ENCODE assay signal across 8 cellular contexts in genomic region chr21:42514883-42515228, GRCh38. TPM values are rescaled to one million over a fixed set of nuclear protein-coding genes. Genes with fewer than 3 reads are reported as not detected.
DNase-seq lines count a peak whose midpoint lies in the region; ATAC-seq and TF ChIP-seq lines count a peak whose summit lies in the region.

No MANE protein-coding gene starts in this region.

- no peak for TF ChIP-seq EP300 in gastroesophageal sphincter (IDR thresholded peaks at IDR 0.05)

- peak overlapping the region; percentile 76 for H3K4me2 ChIP-seq in GM23338
- H3K4me2 ChIP-seq in skeletal muscle satellite cell (ENCODE audit: low read length): peak overlapping the region; percentile 88

- H3K9me3 Mint-ChIP-seq in GM23338 (no peaks in the 10 kb centered on the region), T-cell (no peaks in the 10 kb centered on the region)

- peaks cover 11% of the 10 kb centered on the region; the same call in 1 of the 2 replicates for H3F3A ChIP-seq in GM23338 (replicated peaks; ENCODE audit: low read depth)

- 27 to 80% methylated on average over 1 to 4 of the region's 5 CpGs for WGBS in gastroesophageal sphincter (ENCODE audit: low coverage in 1 of 2), 2 donors

- H3K36me3 Mint-ChIP-seq in GM23338 (ENCODE audit: low read depth) (peaks cover 33% of the 10 kb centered on the region), T-cell (peaks cover 31% of the 10 kb centered on the region)

- no peak overlapping the region for H3K9ac ChIP-seq in skeletal muscle satellite cell (ENCODE audit: low read depth, low read length)

- H3K36me3 ChIP-seq in GM23338 (ENCODE audit: insufficient read depth) (no peaks in the 10 kb centered on the region), gastroesophageal sphincter (peaks cover 0 to 19% of the 10 kb centered on the region in 2 donors), skeletal muscle satellite cell (ENCODE audit: insufficient read depth, low read length) (no peaks in the 10 kb centered on the region)

- peak overlapping the region; percentile 93 for H3K27ac Mint-ChIP-seq in GM23338
- H3K27ac Mint-ChIP-seq in T-cell: peak overlapping the region; percentile 50 to 82

- peak overlapping the region; percentile 80 for H3K4me3 Mint-ChIP-seq in GM23338
- H3K4me3 Mint-ChIP-seq in T-cell: peak overlapping the region; percentile 85 to 91 (median 87)

- CTCF ChIA-PET in T-cell (lab: Charles Lee): no interaction called here

- peak overlapping the region; percentile 85 for H3K4me3 ChIP-seq in GM23338
- H3K4me3 ChIP-seq in gastroesophageal sphincter: peak overlapping the region; percentile 61 to 86
- H3K4me3 ChIP-seq in skeletal muscle satellite cell (ENCODE audit: low read length): no peak overlapping the region

- TF ChIP-seq CTCF in GM23338 (conservative IDR thresholded peaks at IDR 0.05; ENCODE audit: low read depth in 2 of 2) (no peak), gastroesophageal sphincter (IDR thresholded peaks at IDR 0.05) (no peak)

- H3K27me3 ChIP-seq in GM23338 (ENCODE audit: insufficient read depth) (peaks cover 12% of the 10 kb centered on the region; the same call in 1 of the 2 replicates), gastroesophageal sphincter (no peaks in the 10 kb centered on the region), skeletal muscle satellite cell (ENCODE audit: control insufficient read depth, insufficient read depth, low read length) (peaks cover 31% of the 10 kb centered on the region)

- no peak for TF ChIP-seq POLR2A in gastroesophageal sphincter (IDR thresholded peaks at IDR 0.05)

- H3K9me2 ChIP-seq in GM23338 (ENCODE audit: insufficient read depth): no peaks in the 10 kb centered on the region

- POLR2A ChIA-PET in T-cell (lab: Charles Lee): interaction anchor here (0.6 to 1.1 kb wide), 5 partner anchors 17 to 617 kb away, joined by 3 to 6 read pairs (median 3); partner anchors contain the start of gene UBASH3A (in 1 of the 2)

- H3K4me1 ChIP-seq in GM23338 (ENCODE audit: insufficient read depth) (peaks cover 29% of the 10 kb centered on the region), gastroesophageal sphincter (peaks cover 0 to 27% (median 3%) of the 10 kb centered on the region in 3 donors), skeletal muscle satellite cell (ENCODE audit: control insufficient read depth, insufficient read depth, low read length) (peaks cover 8% of the 10 kb centered on the region)

- no peaks in the 10 kb centered on the region for H4K20me1 ChIP-seq in GM23338 (replicated peaks; ENCODE audit: insufficient read depth)

- peaks cover 29% of the 10 kb centered on the region for H3K79me2 ChIP-seq in GM23338 (replicated peaks; ENCODE audit: insufficient read depth)

- H3K27ac ChIP-seq in GM23338 (ENCODE audit: low read depth) (peak overlapping the region; percentile 61), gastroesophageal sphincter (peak overlapping the region in 2 of 4 donors; percentile 74 to 79)

- DNase-seq in GM23338 (ENCODE audit: low spot score) (no peak), T-cell (no peak), NCI-H2107 (lab: John Stamatoyannopoulos, UW) (no peak), NCI-H1694 (lab: John Stamatoyannopoulos, UW) (no peak)

- no peak overlapping the region for H2AFZ ChIP-seq in GM23338

- H3K4me1 Mint-ChIP-seq in GM23338 (peaks cover 44% of the 10 kb centered on the region), T-cell (peaks cover 33 to 47% (median 47%) of the 10 kb centered on the region in 3 donors)

- H3K9me3 ChIP-seq in gastroesophageal sphincter (no peaks in the 10 kb centered on the region), skeletal muscle satellite cell (replicated peaks; ENCODE audit: low read length) (no peaks in the 10 kb centered on the region)

- peak; percentile 13 for ATAC-seq in GM23338
- ATAC-seq in T-cell (replicated peaks in 1 of 4): no peak
- no peak for ATAC-seq in gastroesophageal sphincter
- ATAC-seq in GM18502 (IDR thresholded peaks at IDR 0.05; ENCODE audit: poor library complexity, unreplicated experiment): no peak
- ATAC-seq in HG02852 (IDR thresholded peaks at IDR 0.05; ENCODE audit: unreplicated experiment): no peak

- peaks cover 10% of the 10 kb centered on the region for H3K27me3 Mint-ChIP-seq in GM23338 (ENCODE audit: insufficient read depth, low read depth, poor library complexity)
- no peaks in the 10 kb centered on the region for H3K27me3 Mint-ChIP-seq in T-cell

TF ChIP-seq in GM23338, 12 proteins besides CTCF, POLR2A, EP300 and RAD21:
- TF ChIP-seq ZNF114 (CRISPR knock-in tag; IDR thresholded peaks at IDR 0.05): no peak
- no peak for TF ChIP-seq JUNB (IDR thresholded peaks at IDR 0.05; ENCODE audit: unreplicated experiment)
- no peak for TF ChIP-seq ETS1 (IDR thresholded peaks at IDR 0.05)
- TF ChIP-seq STAT1 (IDR thresholded peaks at IDR 0.05; ENCODE audit: unreplicated experiment): no peak
- no peak for TF ChIP-seq POLR2AphosphoS5 (IDR thresholded peaks at IDR 0.05; ENCODE audit: low read depth)
- TF ChIP-seq EZH2phosphoT487 (IDR thresholded peaks at IDR 0.05; ENCODE audit: unreplicated experiment): no peak
- TF ChIP-seq, protein P1, sequence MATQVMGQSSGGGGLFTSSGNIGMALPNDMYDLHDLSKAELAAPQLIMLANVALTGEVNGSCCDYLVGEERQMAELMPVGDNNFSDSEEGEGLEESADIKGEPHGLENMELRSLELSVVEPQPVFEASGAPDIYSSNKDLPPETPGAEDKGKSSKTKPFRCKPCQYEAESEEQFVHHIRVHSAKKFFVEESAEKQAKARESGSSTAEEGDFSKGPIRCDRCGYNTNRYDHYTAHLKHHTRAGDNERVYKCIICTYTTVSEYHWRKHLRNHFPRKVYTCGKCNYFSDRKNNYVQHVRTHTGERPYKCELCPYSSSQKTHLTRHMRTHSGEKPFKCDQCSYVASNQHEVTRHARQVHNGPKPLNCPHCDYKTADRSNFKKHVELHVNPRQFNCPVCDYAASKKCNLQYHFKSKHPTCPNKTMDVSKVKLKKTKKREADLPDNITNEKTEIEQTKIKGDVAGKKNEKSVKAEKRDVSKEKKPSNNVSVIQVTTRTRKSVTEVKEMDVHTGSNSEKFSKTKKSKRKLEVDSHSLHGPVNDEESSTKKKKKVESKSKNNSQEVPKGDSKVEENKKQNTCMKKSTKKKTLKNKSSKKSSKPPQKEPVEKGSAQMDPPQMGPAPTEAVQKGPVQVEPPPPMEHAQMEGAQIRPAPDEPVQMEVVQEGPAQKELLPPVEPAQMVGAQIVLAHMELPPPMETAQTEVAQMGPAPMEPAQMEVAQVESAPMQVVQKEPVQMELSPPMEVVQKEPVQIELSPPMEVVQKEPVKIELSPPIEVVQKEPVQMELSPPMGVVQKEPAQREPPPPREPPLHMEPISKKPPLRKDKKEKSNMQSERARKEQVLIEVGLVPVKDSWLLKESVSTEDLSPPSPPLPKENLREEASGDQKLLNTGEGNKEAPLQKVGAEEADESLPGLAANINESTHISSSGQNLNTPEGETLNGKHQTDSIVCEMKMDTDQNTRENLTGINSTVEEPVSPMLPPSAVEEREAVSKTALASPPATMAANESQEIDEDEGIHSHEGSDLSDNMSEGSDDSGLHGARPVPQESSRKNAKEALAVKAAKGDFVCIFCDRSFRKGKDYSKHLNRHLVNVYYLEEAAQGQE (IDR thresholded peaks at IDR 0.05; ENCODE audit: unreplicated experiment): no peak

RNA-seq across cellular contexts. Expression of gene SLC37A1, which starts 1.2 kb away (rescaled TPM):
- 25.2 and 30.3 TPM in 2 replicates for total RNA-seq in GM23338 (2014; rRNA removed; shearing (Covaris generic))
- polyA plus RNA-seq in GM23338 (2016; fragmentation: Nextera tagmentation; extraction: Ambion mirVana): 11.0 and 14.0 TPM in 2 replicates
- total RNA-seq in T-cell (10 to 100 TPM; 18.7 to 26.3 (median 22.6) TPM), gastroesophageal sphincter (1 to 10 TPM; 3.7 to 7.8 (median 4.3) TPM)
- total RNA-seq in skeletal muscle satellite cell (2012; rRNA removed): 0.51 and 0.87 TPM in 2 replicates

RNA-seq across cellular contexts. Expression of gene RSPH1, which starts 18.8 kb away (rescaled TPM):
- 0.12 TPM in 1 of 2 replicates, not detected in the other for total RNA-seq in GM23338 (2014; rRNA removed; shearing (Covaris generic))
- 0.23 and 1.4 TPM in 2 replicates for polyA plus RNA-seq in GM23338 (2016; fragmentation: Nextera tagmentation; extraction: Ambion mirVana)
- total RNA-seq in T-cell (under 1 TPM in 2 of 5 donors, not detected in 3; 0.12 to 0.20 TPM), gastroesophageal sphincter (1 to 10 TPM in 2 of 4 donors, under 1 TPM in 1, not detected in 1; 0.99 to 1.9 (median 1.9) TPM)
- total RNA-seq in skeletal muscle satellite cell (2012; rRNA removed): under 0.01 and 0.22 TPM in 2 replicates
